In genomic region chr15:44728576-44729393, GRCh38 we compare ENCODE assay signal across 1 cellular context.
TF ChIP-seq lines count a peak whose summit lies in the region.

No MANE protein-coding gene starts in this region.

TF ChIP-seq in K562, 482 proteins besides CTCF, POLR2A, EP300 and RAD21 (continued from another document and continues in another):
- TF ChIP-seq ZNF655 (CRISPR knock-in tag; IDR thresholded peaks at IDR 0.05) (no peak), TRIM28 (IDR thresholded peaks at IDR 0.05) (peak; percentile 54; the same call in 1 of the 2 replicates), FIP1L1 (IDR thresholded peaks at IDR 0.05; ENCODE audit: low read depth, low read length, poor library complexity, severe bottlenecking) (no peak), PTRF (tag; IDR thresholded peaks at IDR 0.05) (no peak), TOE1 (IDR thresholded peaks at IDR 0.05; ENCODE audit: borderline replicate concordance) (no peak), TOE1 (CRISPR knock-in tag; IDR thresholded peaks at IDR 0.05; ENCODE audit: borderline replicate concordance, low read depth) (no peak), USF2 (CRISPR knock-in tag; IDR thresholded peaks at IDR 0.05) (no peak), TEAD4 (IDR thresholded peaks at IDR 0.05; ENCODE audit: low read length) (peak; percentile 44; the same call in 1 of the 2 replicates), TEAD4 (CRISPR knock-in tag; IDR thresholded peaks at IDR 0.05; ENCODE audit: borderline replicate concordance) (no peak), RBM17 (IDR thresholded peaks at IDR 0.05; ENCODE audit: borderline replicate concordance, low read depth, low read length) (no peak), ZNF12 (CRISPR knock-in tag; IDR thresholded peaks at IDR 0.05) (no peak), RFX7 (CRISPR knock-in tag; IDR thresholded peaks at IDR 0.05) (no peak), NONO (IDR thresholded peaks at IDR 0.05; ENCODE audit: low read depth in 2 of 2, low read length in 1 of 2) (no peak), MEIS2 (IDR thresholded peaks at IDR 0.05; ENCODE audit: partially characterized antibody) (peak; percentile 71), PCBP2 (IDR thresholded peaks at IDR 0.05; ENCODE audit: low read depth, low read length, poor library complexity, severe bottlenecking) (no peak), SMAD4 (CRISPR knock-in tag; conservative IDR thresholded peaks at IDR 0.05) (0 out of 2 replicates have a peak, but pooled peaks have one; percentile 35), ARID3A (IDR thresholded peaks at IDR 0.05; ENCODE audit: borderline replicate concordance, low read depth, low read length) (peak; percentile 85), CREB5 (CRISPR knock-in tag; IDR thresholded peaks at IDR 0.05) (no peak), THRB (CRISPR knock-in tag; conservative IDR thresholded peaks at IDR 0.05) (0 out of 2 replicates have a peak, but pooled peaks have one; percentile 14), ASH1L (IDR thresholded peaks at IDR 0.05; ENCODE audit: borderline replicate concordance, low read depth, partially characterized antibody) (no peak), RREB1 (CRISPR knock-in tag; IDR thresholded peaks at IDR 0.05) (0 out of 2 replicates have a peak, but pooled peaks have one; percentile 68), ZBTB5 (IDR thresholded peaks at IDR 0.05) (no peak), CAMTA2 (CRISPR knock-in tag; conservative IDR thresholded peaks at IDR 0.05) (no peak), PPARD (CRISPR knock-in tag; IDR thresholded peaks at IDR 0.05) (no peak), MTA1 (IDR thresholded peaks at IDR 0.05; ENCODE audit: borderline replicate concordance) (peak; percentile 48; the same call in 1 of the 2 replicates), ZNF764 (CRISPR knock-in tag; IDR thresholded peaks at IDR 0.05; ENCODE audit: low read depth) (no peak), CREM (IDR thresholded peaks at IDR 0.05; ENCODE audit: low read depth) (peak; percentile 92), PTTG1 (tag; IDR thresholded peaks at IDR 0.05; ENCODE audit: low read depth) (no peak), ZNF41 (CRISPR knock-in tag; conservative IDR thresholded peaks at IDR 0.05) (no peak), ZNF778 (CRISPR knock-in tag; IDR thresholded peaks at IDR 0.05) (no peak), TCF3 (CRISPR knock-in tag; IDR thresholded peaks at IDR 0.05) (peak; percentile 29), PATZ1 (CRISPR knock-in tag; IDR thresholded peaks at IDR 0.05; ENCODE audit: borderline replicate concordance) (no peak), ZNF639 (CRISPR knock-in tag; conservative IDR thresholded peaks at IDR 0.05 in 1 of 2, IDR thresholded peaks at IDR 0.05 in 1 of 2) (no peak), ZEB2 (IDR thresholded peaks at IDR 0.05) (0 out of 2 replicates have a peak, but pooled peaks have one; percentile 12), ZSCAN29 (IDR thresholded peaks at IDR 0.05) (no peak), TFE3 (CRISPR knock-in tag; IDR thresholded peaks at IDR 0.05) (no peak), MEF2A (IDR thresholded peaks at IDR 0.05; ENCODE audit: control insufficient read depth, low read depth, low read length) (no peak), HNRNPH1 (optimal IDR thresholded peaks at IDR 0.05; ENCODE audit: low read depth, low read length) (no peak), MED1 (CRISPR knock-in tag; IDR thresholded peaks at IDR 0.05; ENCODE audit: borderline replicate concordance) (no peak), ZNF3 (CRISPR knock-in tag; IDR thresholded peaks at IDR 0.05) (no peak), ZNF785 (CRISPR knock-in tag; IDR thresholded peaks at IDR 0.05) (no peak), GABPA (tag; conservative IDR thresholded peaks at IDR 0.05; ENCODE audit: low read depth) (0 out of 2 replicates have a peak, but pooled peaks have one; percentile 27)
